Comparison of ENCODE assay signal across 24 cellular contexts in genomic region chr18:56559044-56559443, GRCh38.
A peak's percentile ranks its signal among the peaks of the same experiment; 100 is the strongest.
DNase-seq lines count a peak whose midpoint lies in the region; ATAC-seq, FAIRE-seq and TF ChIP-seq lines count a peak whose summit lies in the region.
"Had no signal": no experiment of that assay in that cellular context is flagged by ENCODE, and none has a peak within 500 bp of the region (broad histone marks: within the 10 kb centered on the region; RNA-seq: fewer than 3 reads in every experiment).

No MANE protein-coding gene starts in this region.

- H3K9me3 ChIP-seq in esophagus muscularis mucosa = no peaks in the 10 kb centered on the region
- no peaks in the 10 kb centered on the region for H3K9me3 ChIP-seq in small intestine (ENCODE audit: control insufficient read depth, low read depth)
- H3K9me3 ChIP-seq: BLaER1, Caco-2, HAP-1 had no signal

- WGBS in esophagus muscularis mucosa = 87% methylated on average over 6 of the region's 6 CpGs
- 88 to 92% (median 90%) methylated on average over 6 of the region's 6 CpGs for WGBS in small intestine, 3 donors

- FAIRE-seq in small intestine (lab: Jason Lieb, UNC) = no peak
- FAIRE-seq: A204.1, GM12878, H54 had no signal

- H3K27me3 ChIP-seq in esophagus muscularis mucosa = no peaks in the 10 kb centered on the region
- no peaks in the 10 kb centered on the region for H3K27me3 ChIP-seq in small intestine (ENCODE audit: control insufficient read depth in 2 of 2, insufficient read depth in 2 of 2, low read length in 2 of 2)
- H3K27me3 ChIP-seq: BLaER1 had no signal

- H3K27ac ChIP-seq in esophagus muscularis mucosa (replicated peaks in 1 of 4) = no peak overlapping the region
- no peak overlapping the region for H3K27ac ChIP-seq in small intestine (ENCODE audit: low read depth in 1 of 2, low read length in 1 of 2)
- H3K27ac ChIP-seq: 22Rv1, BLaER1, C4-2B had no signal

- H3K4me3 ChIP-seq in esophagus muscularis mucosa = no peak overlapping the region
- no peak overlapping the region for H3K4me3 ChIP-seq in small intestine (ENCODE audit: low read depth in 1 of 2, low read length in 2 of 2)
- H3K4me3 ChIP-seq: BLaER1, GM12878, HAP-1 had no signal

- no peaks in the 10 kb centered on the region for H3K36me3 ChIP-seq in esophagus muscularis mucosa
- no peaks in the 10 kb centered on the region for H3K36me3 ChIP-seq in small intestine (ENCODE audit: control insufficient read depth in 2 of 2, insufficient read depth in 2 of 2, low read length in 2 of 2)
- H3K36me3 ChIP-seq: BLaER1, HAP-1 had no signal

- DNase-seq in NCI-H2171 treated with DMSO at 0.1 percent for 48 hours (lab: John Stamatoyannopoulos, UW) (peak; percentile 51), NCI-H2171 (lab: John Stamatoyannopoulos, UW) (no peak), Daoy (ENCODE audit: low read depth) (peak; percentile 15), SK-N-DZ (ENCODE audit: low spot score) (peak; percentile 24), esophagus muscularis mucosa (ENCODE audit: extremely low spot score) (peak; percentile 74), small intestine (no peak), globus pallidus (ENCODE audit: low spot score) (no peak)
- DNase-seq: Caco-2; CD4-positive, CD25-positive, alpha-beta regulatory T cell; CD8-positive, alpha-beta T cell; DMS153; DND-41; EL; GDM1; GOT3; HFFc6 had no signal

- no peak for TF ChIP-seq EP300 in esophagus muscularis mucosa (IDR thresholded peaks at IDR 0.05)

- ATAC-seq in GM18520 (IDR thresholded peaks at IDR 0.05; ENCODE audit: unreplicated experiment) = no peak
- ATAC-seq: CD8-positive, alpha-beta T cell; GM12878 had no signal

- no peak for TF ChIP-seq CTCF in esophagus muscularis mucosa (IDR thresholded peaks at IDR 0.05)

- intact Hi-C loops in esophagus muscularis mucosa (cut with DNase I) = no loop called here

- H3K4me1 ChIP-seq in esophagus muscularis mucosa (no peaks in the 10 kb centered on the region), small intestine (ENCODE audit: control insufficient read depth in 2 of 2, insufficient read depth in 1 of 2, low read depth in 1 of 2, low read length in 1 of 2) (no peaks in the 10 kb centered on the region)
- H3K4me1 ChIP-seq: Caco-2, HAP-1 had no signal

- TF ChIP-seq POLR2A in esophagus muscularis mucosa (IDR thresholded peaks at IDR 0.05; ENCODE audit: low read depth) = no peak

Comparison
In these comparisons a context has a peak if more than half of its experiments do, and no peak if none do; other contexts are left out.
1. DNase-seq: peak in NCI-H2171 treated with DMSO at 0.1 percent for 48 hours (single experiment), Daoy (single experiment), SK-N-DZ (single experiment) and esophagus muscularis mucosa (single experiment); none in NCI-H2171 (single experiment), small intestine (single experiment) and globus pallidus (single experiment).